ENCODE assay signal across 29 cellular contexts in genomic region chr2:182685552-182685951, GRCh38.
"Had no signal": no experiment of that assay in that cellular context is flagged by ENCODE, and none has a peak within 500 bp of the region (broad histone marks: within the 10 kb centered on the region; RNA-seq: fewer than 3 reads in every experiment).

No MANE protein-coding gene starts in this region.

- H3K79me2 ChIP-seq: parathyroid adenoma had no signal

- H3K4me3 ChIP-seq: neural progenitor cell, ovary, psoas muscle, skin epidermis, smooth muscle cell, spleen, suprapubic skin, testis, tibial artery, transverse colon, upper lobe of right lung, vagina had no signal

- H3K27ac ChIP-seq: neural progenitor cell, ovary, parathyroid adenoma, psoas muscle, skin epidermis, spleen, suprapubic skin, testis, tibial artery, transverse colon, upper lobe of right lung, vagina had no signal

- ATAC-seq: naive thymus-derived CD4-positive, alpha-beta T cell; natural killer cell; psoas muscle; right cardiac atrium; sciatic nerve; stimulated activated memory B cell treated with anti-CD40 and anti-IgM and Interleukin-4, amounts not matched to agents 10 μg/mL and 1 μg/mL and 100 μg/mL, for 72 hours; stimulated activated naive CD8-positive, alpha-beta T cell treated with anti-CD3 and anti-CD28 coated beads, Interleukin-15, amount 100 ng/mL, for 72 hours; stimulated activated naive CD8-positive, alpha-beta T cell treated with anti-CD3 and anti-CD28 coated beads, Interleukin-15, Interleukin-2, amounts not matched to agents 100 U/mL and 50 U/mL, for 24 hours; upper lobe of right lung had no signal

- H3K4me1 ChIP-seq: neural progenitor cell, parathyroid adenoma, psoas muscle, suprapubic skin, testis, tibial artery, transverse colon, upper lobe of right lung, vagina had no signal

- H3K27me3 ChIP-seq: neural progenitor cell, ovary, suprapubic skin, testis, tibial artery, transverse colon, upper lobe of right lung, vagina had no signal

- H2AFZ ChIP-seq: neural progenitor cell, parathyroid adenoma had no signal

- H3K9ac ChIP-seq: neural progenitor cell, parathyroid adenoma had no signal

- H3K9me3 ChIP-seq: ovary, psoas muscle, spleen, suprapubic skin, testis, tibial artery, transverse colon, upper lobe of right lung, vagina had no signal

- H3K4me2 ChIP-seq: neural progenitor cell, smooth muscle cell had no signal

- DNase-seq: naive thymus-derived CD4-positive, alpha-beta T cell; natural killer cell; occipital lobe; ovary; posterior cingulate gyrus; psoas muscle; right cardiac atrium; spleen; stimulated activated CD4-positive, alpha-beta T cell treated with anti-CD3 and anti-CD28 coated beads, Interleukin-12 subunit alpha, Interleukin-12 subunit beta, amount 100 ng/mL, for 4 hours; stimulated activated CD4-positive, alpha-beta T cell treated with anti-CD3 and anti-CD28 coated beads, Interleukin-1b, Interleukin-23, amount 100 ng/mL, for 48 hours; stimulated activated CD4-positive, alpha-beta T cell treated with anti-CD3 and anti-CD28 coated beads, Interleukin-4, amount 100 ng/mL, for 1 hour; stimulated activated CD4-positive, alpha-beta T cell treated with anti-CD3 and anti-CD28 coated beads, Interleukin-4, amount 100 ng/mL, for 4 hours; stimulated activated CD8-positive, alpha-beta memory T cell treated with anti-CD3 and anti-CD28 coated beads, Interleukin-4, amount 100 ng/mL, for 48 hours; stimulated activated naive CD4-positive, alpha-beta T cell; stimulated activated naive CD8-positive, alpha-beta T cell treated with anti-CD3 and anti-CD28 coated beads, Interleukin-15, amount 100 ng/mL, for 72 hours; stimulated activated naive CD8-positive, alpha-beta T cell treated with anti-CD3 and anti-CD28 coated beads, Interleukin-15, Interleukin-2, amounts not matched to agents 100 U/mL and 50 U/mL, for 24 hours; substantia nigra; testis; tibial artery; transverse colon; upper lobe of right lung had no signal

- H3K36me3 ChIP-seq: neural progenitor cell, ovary, spleen, suprapubic skin, tibial artery, transverse colon, upper lobe of right lung, vagina had no signal
